ENCODE assay signal across 9 cellular contexts in genomic region chr3:117519776-117520175, GRCh38.
"Had no signal": no experiment of that assay in that cellular context is flagged by ENCODE, and none has a peak within 500 bp of the region (broad histone marks: within the 10 kb centered on the region; RNA-seq: fewer than 3 reads in every experiment).

No MANE protein-coding gene starts in this region.

- DNase-seq: GM23248, GOT3, H9, HCEC 1CT, HFFc6, KBM-7 had no signal

- H3K9ac ChIP-seq: GM23248 had no signal

- H3K4me3 Mint-ChIP-seq: H9, HFFc6, IgD-negative memory B cell had no signal

- H3K9me3 Mint-ChIP-seq: H9, IgD-negative memory B cell had no signal

- H2AFZ ChIP-seq: GM23248 had no signal

- ATAC-seq: HepG2 had no signal

- H3K4me1 Mint-ChIP-seq: IgD-negative memory B cell had no signal

- H3K27ac Mint-ChIP-seq: HFFc6, IgD-negative memory B cell had no signal

- H3K27ac ChIP-seq: GM23248, HL-60 had no signal

- H3K4me3 ChIP-seq: GM23248 had no signal

- H3K36me3 Mint-ChIP-seq: IgD-negative memory B cell had no signal
